16 cellular contexts compared by ENCODE assay signal in genomic region chr5:106966686-106967315, GRCh38.
"Had no signal": no experiment of that assay in that cellular context is flagged by ENCODE, and none has a peak within 500 bp of the region (broad histone marks: within the 10 kb centered on the region; RNA-seq: fewer than 3 reads in every experiment).

No MANE protein-coding gene starts in this region.

- H3K36me3 ChIP-seq: left ventricle myocardium inferior, neutrophil, thoracic aorta had no signal

- H3K27me3 ChIP-seq: body of pancreas, neutrophil had no signal

- H3K27ac ChIP-seq: body of pancreas, coronary artery, left ventricle myocardium inferior, neutrophil, thoracic aorta had no signal

- H3K9me3 ChIP-seq: body of pancreas, left ventricle myocardium inferior, neutrophil, thoracic aorta had no signal

- ATAC-seq: activated naive CD8-positive, alpha-beta T cell treated with anti-CD3 and anti-CD28 coated beads, Interleukin-2, amount 50 U/mL, for 24 hours; activated T-helper 17 cell treated with anti-CD3 and anti-CD28 coated beads, Interleukin-2, amount 50 U/mL, for 72 hours; body of pancreas; naive thymus-derived CD8-positive, alpha-beta T cell; stimulated activated effector memory CD8-positive, alpha-beta T cell treated with anti-CD3 and anti-CD28 coated beads, Interleukin-12 subunit alpha, Interleukin-12 subunit beta, amount 100 ng/mL, for 72 hours had no signal

- H3K4me1 ChIP-seq: body of pancreas had no signal

- DNase-seq: activated CD4-positive, CD25-positive, alpha-beta regulatory T cell treated with anti-CD3 and anti-CD28 coated beads, Interleukin-2, amount 50 U/mL, for 72 hours; activated naive CD4-positive, alpha-beta T cell treated with anti-CD3 and anti-CD28 coated beads for 36 hours; activated naive CD8-positive, alpha-beta T cell treated with anti-CD3 and anti-CD28 coated beads, Interleukin-2, amount 50 U/mL, for 24 hours; activated T-cell treated with anti-CD3 and anti-CD28 coated beads for 4 hours; body of pancreas; central memory CD4-positive, alpha-beta T cell; effector memory CD4-positive, alpha-beta T cell; erythroblast; islet precursor cell; left ventricle myocardium inferior; naive thymus-derived CD8-positive, alpha-beta T cell had no signal

- H3K4me3 ChIP-seq: body of pancreas, coronary artery, left ventricle myocardium inferior, thoracic aorta had no signal
